17 cellular contexts compared by ENCODE assay signal in genomic region chr2:120428748-120429147, GRCh38.
A peak's percentile ranks its signal among the peaks of the same experiment; 100 is the strongest.
DNase-seq lines count a peak whose midpoint lies in the region; ATAC-seq, FAIRE-seq and TF ChIP-seq lines count a peak whose summit lies in the region.
"Had no signal": no experiment of that assay in that cellular context is flagged by ENCODE, and none has a peak within 500 bp of the region (broad histone marks: within the 10 kb centered on the region; RNA-seq: fewer than 3 reads in every experiment).

No MANE protein-coding gene starts in this region.

- CTCF ChIA-PET in activated CD8-positive, alpha-beta memory T cell treated with anti-CD3 and anti-CD28 coated beads, Interleukin-2, amount 10 ng/mL, durations not matched to agents 7 days and 5 days (lab: Charles Lee), result no interaction called here
- CTCF ChIA-PET in H1 (lab: Charles Lee; ENCODE audit: partially characterized antibody), result interaction anchor here (1.0 to 1.1 kb wide), 3 partner anchors 27 to 85 kb away, joined by 3 read pairs; no protein-coding TSS in a partner anchor

- no peak for TF ChIP-seq RAD21 in H1 (IDR thresholded peaks at IDR 0.05 in 1 of 2, conservative IDR thresholded peaks at IDR 0.05 in 1 of 2; ENCODE audit: low read depth in 2 of 2, low read length in 2 of 2)

- H3K9me3 ChIP-seq in H1 (ENCODE audit: insufficient read depth in 2 of 2, low read depth in 1 of 2, low read length in 1 of 2) (no peaks in the 10 kb centered on the region), osteoblast (ENCODE audit: low read depth, low read length) (no peaks in the 10 kb centered on the region)
- H3K9me3 ChIP-seq: BLaER1 treated with 17β-estradiol and CSF1 and Interleukin-3, amounts not matched to agents 10 nM and 100 nM had no signal

- WGBS in H1 (ENCODE audit: extremely low coverage in 1 of 2, insufficient coverage in 1 of 2, insufficient read length in 1 of 2, insufficient replicate concordance in 2 of 2, low coverage in 1 of 2, low lambda C conversion rate in 2 of 2, missing lambda C conversion rate in 1 of 2), 2 experiments, result 72% methylated on average over 6 of the region's 6 CpGs; no CpG with 5 or more reads in 1 of the 2 experiments

- H3K56ac ChIP-seq in H1 (replicated peaks; ENCODE audit: insufficient read length, low read depth, low read length), result no peak overlapping the region

- no peak overlapping the region for H2BK15ac ChIP-seq in H1 (ENCODE audit: low read length)

- H3K23me2 ChIP-seq in H1 (ENCODE audit: low read depth, low read length), result no peaks in the 10 kb centered on the region

- TF ChIP-seq CTCF in H1 (IDR thresholded peaks at IDR 0.05; ENCODE audit: control extremely low read depth in 1 of 3, insufficient read depth in 1 of 3, low read depth in 1 of 3, low read length in 3 of 3), result no peak
- TF ChIP-seq CTCF in osteoblast (IDR thresholded peaks at IDR 0.05; ENCODE audit: extremely low read depth, low read depth, low read length), result no peak

- H3K79me1 ChIP-seq in H1 (ENCODE audit: low read depth, low read length), result no peaks in the 10 kb centered on the region

- no peak overlapping the region for H2AK5ac ChIP-seq in H1 (ENCODE audit: low read depth, low read length)

- no peaks in the 10 kb centered on the region for H3K36me3 Mint-ChIP-seq in activated CD8-positive, alpha-beta memory T cell treated with anti-CD3 and anti-CD28 coated beads, Interleukin-2, amount 10 ng/mL, durations not matched to agents 7 days and 5 days
- no peaks in the 10 kb centered on the region for H3K36me3 Mint-ChIP-seq in natural killer cell treated with Interleukin-12 subunit alpha and Interleukin-12 subunit beta and Interleukin-15 and Interleukin-18, amount 100 ng/mL, for 72 hours

- POLR2A ChIA-PET in H1 (lab: Charles Lee; ENCODE audit: partially characterized antibody), result interaction anchor here (1.1 kb wide), 1 partner anchor 81 kb away, joined by 3 read pairs; no protein-coding TSS in a partner anchor

- no peak overlapping the region for H4K8ac ChIP-seq in H1 (ENCODE audit: extremely low read depth, insufficient read depth, low read length)

- H2BK120ac ChIP-seq in H1 (replicated peaks; ENCODE audit: low read depth, low read length), result no peak overlapping the region

- H3K4me3 ChIP-seq in H1 (ENCODE audit: extremely low read depth in 1 of 4, insufficient read depth in 2 of 4, low read depth in 3 of 4, low read length in 4 of 4) (no peak overlapping the region), osteoblast (ENCODE audit: insufficient read depth, low read length) (no peak overlapping the region)
- H3K4me3 ChIP-seq: BLaER1 treated with 17β-estradiol and CSF1 and Interleukin-3, amounts not matched to agents 10 nM and 100 nM had no signal

- H3K9me3 Mint-ChIP-seq in activated CD8-positive, alpha-beta memory T cell treated with anti-CD3 and anti-CD28 coated beads, Interleukin-2, amount 10 ng/mL, durations not matched to agents 7 days and 5 days (ENCODE audit: low read depth), result no peaks in the 10 kb centered on the region
- no peaks in the 10 kb centered on the region for H3K9me3 Mint-ChIP-seq in natural killer cell treated with Interleukin-12 subunit alpha and Interleukin-12 subunit beta and Interleukin-15 and Interleukin-18, amount 100 ng/mL, for 72 hours
- H3K9me3 Mint-ChIP-seq: CD4-positive, alpha-beta T cell had no signal

- H3K4ac ChIP-seq in H1 (replicated peaks; ENCODE audit: insufficient read length, low read depth, low read length), result no peak overlapping the region

- H4K20me1 ChIP-seq in H1 (replicated peaks in 1 of 2; ENCODE audit: control insufficient read depth in 1 of 2, insufficient read depth in 2 of 2, low read length in 2 of 2) (peaks cover 0 to 2% of the 10 kb centered on the region in 2 experiments), osteoblast (ENCODE audit: insufficient read depth, low read length) (no peaks in the 10 kb centered on the region)
- H4K20me1 ChIP-seq: BLaER1 treated with 17β-estradiol and CSF1 and Interleukin-3, amounts not matched to agents 10 nM and 100 nM had no signal

- H2BK20ac ChIP-seq in H1 (ENCODE audit: low read length), result no peak overlapping the region

- TF ChIP-seq EP300 in H1 (IDR thresholded peaks at IDR 0.05; ENCODE audit: borderline replicate concordance in 1 of 2, low read depth in 2 of 2, low read length in 2 of 2), result no peak

- H3K4me2 ChIP-seq in H1 (ENCODE audit: insufficient read depth in 1 of 2, low read depth in 2 of 2, low read length in 2 of 2) (no peak overlapping the region; a peak in 1 of 4 replicates), osteoblast (ENCODE audit: insufficient read depth, low read length) (no peak overlapping the region)
- H3K4me2 ChIP-seq: BLaER1 treated with 17β-estradiol and CSF1 and Interleukin-3, amounts not matched to agents 10 nM and 100 nM had no signal

- no peak overlapping the region for H3K14ac ChIP-seq in H1 (ENCODE audit: insufficient read length)

- TF ChIP-seq POLR2A in H1 (IDR thresholded peaks at IDR 0.05; ENCODE audit: control extremely low read depth in 1 of 2, low read depth in 2 of 2, low read length in 2 of 2), result no peak

- H3K27me3 Mint-ChIP-seq in activated CD8-positive, alpha-beta memory T cell treated with anti-CD3 and anti-CD28 coated beads, Interleukin-2, amount 10 ng/mL, durations not matched to agents 7 days and 5 days, result peaks cover 25% of the 10 kb centered on the region
- peaks cover 9 to 29% of the 10 kb centered on the region in 2 donors for H3K27me3 Mint-ChIP-seq in natural killer cell treated with Interleukin-12 subunit alpha and Interleukin-12 subunit beta and Interleukin-15 and Interleukin-18, amount 100 ng/mL, for 72 hours

- H3K79me2 ChIP-seq in H1 (ENCODE audit: control insufficient read depth in 1 of 2, insufficient read depth in 2 of 2, low read length in 2 of 2), result no peaks in the 10 kb centered on the region
- H3K79me2 ChIP-seq in osteoblast (ENCODE audit: insufficient read depth, low read length), result no peaks in the 10 kb centered on the region

- no peak for ATAC-seq in activated CD8-positive, alpha-beta memory T cell treated with anti-CD3 and anti-CD28 coated beads, Interleukin-2, amount 10 ng/mL, durations not matched to agents 7 days and 5 days
- ATAC-seq in natural killer cell treated with Interleukin-12 subunit alpha and Interleukin-12 subunit beta and Interleukin-15 and Interleukin-18, amount 100 ng/mL, for 72 hours, result no peak
- ATAC-seq: HCT116 had no signal

- H3K4me1 Mint-ChIP-seq in activated CD8-positive, alpha-beta memory T cell treated with anti-CD3 and anti-CD28 coated beads, Interleukin-2, amount 10 ng/mL, durations not matched to agents 7 days and 5 days, result no peaks in the 10 kb centered on the region
- no peaks in the 10 kb centered on the region for H3K4me1 Mint-ChIP-seq in natural killer cell treated with Interleukin-12 subunit alpha and Interleukin-12 subunit beta and Interleukin-15 and Interleukin-18, amount 100 ng/mL, for 72 hours (ENCODE audit: low read depth in 2 of 2)

- H3K9ac ChIP-seq in H1 (replicated peaks in 1 of 4; ENCODE audit: extremely low read depth in 1 of 4, low read depth in 3 of 4, low read length in 3 of 4), result no peak overlapping the region
- H3K9ac ChIP-seq: BLaER1 treated with 17β-estradiol and CSF1 and Interleukin-3, amounts not matched to agents 10 nM and 100 nM had no signal

- peak; percentile 6 for DNase-seq in activated CD8-positive, alpha-beta memory T cell treated with anti-CD3 and anti-CD28 coated beads, Interleukin-2, amount 50 U/mL, for 48 hours
- DNase-seq in activated CD8-positive, alpha-beta memory T cell treated with anti-CD3 and anti-CD28 coated beads, Interleukin-2, amount 10 ng/mL, durations not matched to agents 7 days and 5 days, result no peak
- DNase-seq in NCI-H69 (lab: John Stamatoyannopoulos, UW) (peak; percentile 45), H1 (ENCODE audit: low read depth in 1 of 2, low spot score in 2 of 2) (peak in 1 of 2 experiments; percentile 33), osteoblast (ENCODE audit: insufficient read length, low spot score, missing footprints) (peak; percentile 70), ACHN (no peak), NOMO-1 treated with DMSO at 0.1 percent for 48 hours (lab: John Stamatoyannopoulos, UW; ENCODE audit: unreplicated experiment) (no peak)
- DNase-seq in natural killer cell treated with Interleukin-12 subunit alpha and Interleukin-12 subunit beta and Interleukin-15 and Interleukin-18, amount 100 ng/mL, for 72 hours (ENCODE audit: low spot score), result no peak
- DNase-seq: AML-193; Calu3; CD4-positive, alpha-beta T cell; DMS 273 treated with DMSO at 0.1 percent for 48 hours had no signal

- FAIRE-seq in H1 (lab: Jason Lieb, UNC), result peak; percentile 36
- FAIRE-seq: GM18507 had no signal

- H2AFZ ChIP-seq in H1 (ENCODE audit: low read length) (0 out of 2 replicates have a peak overlapping the region, but pooled peaks have one; percentile 35), osteoblast (ENCODE audit: low read length) (no peak overlapping the region)

- no peak overlapping the region for H3K4me3 Mint-ChIP-seq in activated CD8-positive, alpha-beta memory T cell treated with anti-CD3 and anti-CD28 coated beads, Interleukin-2, amount 10 ng/mL, durations not matched to agents 7 days and 5 days
- no peak overlapping the region for H3K4me3 Mint-ChIP-seq in natural killer cell treated with Interleukin-12 subunit alpha and Interleukin-12 subunit beta and Interleukin-15 and Interleukin-18, amount 100 ng/mL, for 72 hours
- H3K4me3 Mint-ChIP-seq: CD4-positive, alpha-beta T cell had no signal

- H3K18ac ChIP-seq in H1 (ENCODE audit: extremely low read depth, low read length), result no peak overlapping the region

- no peaks in the 10 kb centered on the region for H3K36me3 ChIP-seq in H1 (ENCODE audit: control insufficient read depth in 2 of 4, insufficient read depth in 4 of 4, low read length in 3 of 4)
- H3K36me3 ChIP-seq in osteoblast (ENCODE audit: insufficient read depth, low read length), result no peaks in the 10 kb centered on the region
- H3K36me3 ChIP-seq: BLaER1 treated with 17β-estradiol and CSF1 and Interleukin-3, amounts not matched to agents 10 nM and 100 nM had no signal

- no peak overlapping the region for H3K23ac ChIP-seq in H1 (ENCODE audit: insufficient read length)

- no peak overlapping the region for H4K5ac ChIP-seq in H1 (ENCODE audit: insufficient read length, low read depth, low read length)

- H2BK5ac ChIP-seq in H1 (ENCODE audit: low read depth, low read length), result no peak overlapping the region

- peaks cover 10 to 24% (median 13%) of the 10 kb centered on the region in 4 experiments for H3K4me1 ChIP-seq in H1 (replicated peaks in 1 of 4; ENCODE audit: control insufficient read depth in 3 of 4, insufficient read depth in 4 of 4, low read length in 3 of 4)
- H3K4me1 ChIP-seq in osteoblast (ENCODE audit: insufficient read depth, low read length), result no peaks in the 10 kb centered on the region

- H4K91ac ChIP-seq in H1 (replicated peaks; ENCODE audit: insufficient read length, low read length), result no peak overlapping the region

- in situ Hi-C loops in ACHN (cut with HindIII; ENCODE audit: low pct_ligation_motif_present, low pct_unique_long_range_greater_than_20kb, low sequenced_read_pairs), result no loop called here

- no peak overlapping the region for H3K27ac Mint-ChIP-seq in activated CD8-positive, alpha-beta memory T cell treated with anti-CD3 and anti-CD28 coated beads, Interleukin-2, amount 10 ng/mL, durations not matched to agents 7 days and 5 days
- H3K27ac Mint-ChIP-seq in natural killer cell treated with Interleukin-12 subunit alpha and Interleukin-12 subunit beta and Interleukin-15 and Interleukin-18, amount 100 ng/mL, for 72 hours, result no peak overlapping the region
- H3K27ac Mint-ChIP-seq: CD4-positive, alpha-beta T cell had no signal

- no peak overlapping the region for H3K27ac ChIP-seq in H1 (ENCODE audit: low read depth, low read length)
- H3K27ac ChIP-seq in osteoblast (ENCODE audit: low read depth, low read length), result no peak overlapping the region
- H3K27ac ChIP-seq: 22Rv1; BLaER1 treated with 17β-estradiol and CSF1 and Interleukin-3, amounts not matched to agents 10 nM and 100 nM; HL-60 had no signal

- H2BK12ac ChIP-seq in H1 (ENCODE audit: low read depth, low read length), result no peak overlapping the region

- H3K27me3 ChIP-seq in H1 (replicated peaks in 1 of 4; ENCODE audit: control insufficient read depth in 3 of 4, extremely low read depth in 1 of 4, insufficient read depth in 3 of 4, low read length in 3 of 4), result peaks cover 0 to 13% (median 7%) of the 10 kb centered on the region in 4 experiments; a peak in 5 of 7 replicates
- H3K27me3 ChIP-seq in osteoblast (ENCODE audit: insufficient read depth, low read length), result peaks cover 42% of the 10 kb centered on the region
- H3K27me3 ChIP-seq: BLaER1 treated with 17β-estradiol and CSF1 and Interleukin-3, amounts not matched to agents 10 nM and 100 nM had no signal

Comparison
In these comparisons a context has a peak if more than half of its experiments do, and no peak if none do; other contexts are left out.
1. DNase-seq: peak in activated CD8-positive, alpha-beta memory T cell treated with anti-CD3 and anti-CD28 coated beads, Interleukin-2, amount 50 U/mL, for 48 hours (single experiment), NCI-H69 (single experiment) and osteoblast (single experiment); none in activated CD8-positive, alpha-beta memory T cell treated with anti-CD3 and anti-CD28 coated beads, Interleukin-2, amount 10 ng/mL, durations not matched to agents 7 days and 5 days (single experiment), ACHN (single experiment), NOMO-1 treated with DMSO at 0.1 percent for 48 hours (single experiment) and natural killer cell treated with Interleukin-12 subunit alpha and Interleukin-12 subunit beta and Interleukin-15 and Interleukin-18, amount 100 ng/mL, for 72 hours (single experiment).